Comparison of ENCODE assay signal across 13 cellular contexts in the genomic region with DNA sequence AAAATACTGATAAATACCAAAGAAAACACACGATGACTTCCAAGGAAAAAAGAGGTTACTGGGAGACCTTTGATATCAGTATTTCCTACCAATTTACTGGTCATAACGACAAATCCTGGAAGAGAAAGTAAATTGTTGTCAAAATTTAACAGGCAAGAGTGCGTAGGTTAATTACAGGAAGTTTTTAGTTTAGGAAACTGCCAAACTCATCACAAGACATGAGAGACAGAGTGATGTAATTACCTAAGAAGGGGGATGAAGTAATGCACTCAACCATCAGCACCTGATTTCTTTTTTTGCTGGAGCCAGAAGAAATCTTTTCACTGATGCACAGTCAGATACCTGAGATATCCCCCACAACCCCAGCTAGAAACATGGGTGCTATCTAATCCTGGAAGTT. TPM values are rescaled to one million over a fixed set of nuclear protein-coding genes. Genes with fewer than 3 reads are reported as not detected.
DNase-seq lines count a peak whose midpoint lies in the region; ATAC-seq, FAIRE-seq and TF ChIP-seq lines count a peak whose summit lies in the region.
"Had no signal": no experiment of that assay in that cellular context is flagged by ENCODE, and none has a peak within 500 bp of the region (broad histone marks: within the 10 kb centered on the region; RNA-seq: fewer than 3 reads in every experiment).

No MANE protein-coding gene starts in this region.

- H3K27ac Mint-ChIP-seq in Calu3 (ENCODE audit: unreplicated experiment) (peak overlapping the region; percentile 76), osteocyte (ENCODE audit: unreplicated experiment) (no peak overlapping the region)
- H3K27ac Mint-ChIP-seq: activated naive CD4-positive, alpha-beta T cell treated with anti-CD3 and anti-CD28 coated beads, Interleukin-2, amount 50 U/mL, for 72 hours had no signal

- H3K36me3 Mint-ChIP-seq in Calu3 (ENCODE audit: insufficient read depth, unreplicated experiment) (peaks cover 72% of the 10 kb centered on the region), osteocyte (ENCODE audit: unreplicated experiment) (no peaks in the 10 kb centered on the region)
- H3K36me3 Mint-ChIP-seq: activated naive CD4-positive, alpha-beta T cell treated with anti-CD3 and anti-CD28 coated beads, Interleukin-2, amount 50 U/mL, for 72 hours had no signal

- H3K4me3 Mint-ChIP-seq in Calu3 (ENCODE audit: low read depth, unreplicated experiment): peak overlapping the region; percentile 35
- H3K4me3 Mint-ChIP-seq in osteocyte (ENCODE audit: unreplicated experiment): no peak overlapping the region

- intact Hi-C loops in Calu3 (cut with micrococcal nuclease; ENCODE audit: unreplicated experiment): no loop called here

- H3K27me3 ChIP-seq in bronchial epithelial cell (ENCODE audit: control insufficient read depth, insufficient read depth, low read length): no peaks in the 10 kb centered on the region
- H3K27me3 ChIP-seq: BLaER1, hepatocyte had no signal

- no peaks in the 10 kb centered on the region for H3K36me3 ChIP-seq in bronchial epithelial cell (ENCODE audit: control insufficient read depth, insufficient read depth, low read length)
- H3K36me3 ChIP-seq: BLaER1 had no signal

- ATAC-seq in GM21381 (IDR thresholded peaks at IDR 0.05; ENCODE audit: unreplicated experiment) (peak; percentile 41), HG03378 (IDR thresholded peaks at IDR 0.05; ENCODE audit: unreplicated experiment) (peak; percentile 42)
- ATAC-seq: activated naive CD4-positive, alpha-beta T cell treated with anti-CD3 and anti-CD28 coated beads, Interleukin-2, amount 50 U/mL, for 72 hours had no signal

- DNase-seq in Calu3: no peak
- DNase-seq in bronchial epithelial cell (ENCODE audit: low read depth): peak; percentile 65
- DNase-seq in 8988T: no peak
- DNase-seq in D721Med (ENCODE audit: insufficient read length, low spot score): no peak
- DNase-seq in osteocyte (ENCODE audit: extremely low spot score, unreplicated experiment): no peak
- DNase-seq in GDM1 (lab: John Stamatoyannopoulos, UW): no peak
- DNase-seq: activated CD4-positive, CD25-positive, alpha-beta regulatory T cell treated with anti-CD3 and anti-CD28 coated beads, Interleukin-2, amount 50 U/mL, for 72 hours; NCI-H1436 treated with DMSO at 0.1 percent for 48 hours had no signal

- BruUV-seq in Calu3 (replicated peaks; lab: Mats Ljungman, UMichigan): no TSS peak

- CTCF ChIA-PET in Calu3 (lab: Charles Lee): no interaction called here

- no peak for TF ChIP-seq CTCF in Calu3 (IDR thresholded peaks at IDR 0.05; ENCODE audit: unreplicated experiment)
- no peak for TF ChIP-seq CTCF in bronchial epithelial cell (IDR thresholded peaks at IDR 0.05; ENCODE audit: insufficient read depth, low read length, severe bottlenecking)
- no peak for TF ChIP-seq CTCF in D721Med (IDR thresholded peaks at IDR 0.05; ENCODE audit: insufficient read depth, missing control alignments)
- TF ChIP-seq CTCF in osteocyte (IDR thresholded peaks at IDR 0.05): no peak

- FAIRE-seq in bronchial epithelial cell (lab: Jason Lieb, UNC) (no peak), D721Med (lab: Jason Lieb, UNC) (no peak)

- no peaks in the 10 kb centered on the region for H3K9me3 Mint-ChIP-seq in Calu3 (ENCODE audit: low read depth, unreplicated experiment)
- no peaks in the 10 kb centered on the region for H3K9me3 Mint-ChIP-seq in osteocyte (ENCODE audit: unreplicated experiment)
- H3K9me3 Mint-ChIP-seq: activated naive CD4-positive, alpha-beta T cell treated with anti-CD3 and anti-CD28 coated beads, Interleukin-2, amount 50 U/mL, for 72 hours had no signal

- H3K4me1 Mint-ChIP-seq in Calu3 (ENCODE audit: low read depth, unreplicated experiment) (peaks cover 65% of the 10 kb centered on the region), osteocyte (ENCODE audit: unreplicated experiment) (peaks cover 25% of the 10 kb centered on the region)

- H3K27me3 Mint-ChIP-seq in Calu3 (ENCODE audit: unreplicated experiment) (no peaks in the 10 kb centered on the region), osteocyte (ENCODE audit: unreplicated experiment) (no peaks in the 10 kb centered on the region)

- no peak overlapping the region for H3K4me3 ChIP-seq in bronchial epithelial cell (ENCODE audit: low read depth, low read length)
- H3K4me3 ChIP-seq: BLaER1, hepatocyte had no signal

RNA-seq across cellular contexts. Expression of a gene that starts 16.8 kb away (rescaled TPM):
- total RNA-seq in Calu3 (2022) (190 and 199 TPM in 2 replicates), bronchial epithelial cell (15.5 and 19.2 TPM in 2 replicates), osteocyte (not detected in 2 replicates)
- total RNA-seq: activated naive CD4-positive, alpha-beta T cell treated with anti-CD3 and anti-CD28 coated beads, Interleukin-2, amount 50 U/mL, for 72 hours had no signal

Comparison
In these comparisons a context has a peak if more than half of its experiments do, and no peak if none do; other contexts are left out.
1. RNA of a gene that starts 16.8 kb away (total RNA-seq): 190 to 199 TPM in Calu3 and 15.5 to 19.2 TPM in bronchial epithelial cell; not detected in osteocyte; every median in the first group is over 10 times any median in the second.